In genomic region chr4:184896868-184897715, GRCh38 we compare ENCODE assay signal across 8 cellular contexts.
DNase-seq lines count a peak whose midpoint lies in the region; ATAC-seq and TF ChIP-seq lines count a peak whose summit lies in the region.

No MANE protein-coding gene starts in this region.

- no peak overlapping the region for H3K4me3 ChIP-seq in sigmoid colon

- intact Hi-C loops in sigmoid colon (cut with DNase I): no loop called here

- H3K27me3 Mint-ChIP-seq in WTC11 (ENCODE audit: low read depth): no peaks in the 10 kb centered on the region; the same call in 1 of the 2 replicates

- TF ChIP-seq CTCF in WTC11 (IDR thresholded peaks at IDR 0.05) (no peak), sigmoid colon (IDR thresholded peaks at IDR 0.05) (no peak)

- no peaks in the 10 kb centered on the region for H3K36me3 ChIP-seq in sigmoid colon

- H3K4me1 ChIP-seq in sigmoid colon: no peaks in the 10 kb centered on the region

- H3K27ac Mint-ChIP-seq in WTC11: no peak overlapping the region

- ATAC-seq in GM19025 (IDR thresholded peaks at IDR 0.05; ENCODE audit: low read depth, unreplicated experiment) (peak; percentile 78), HG02885 (IDR thresholded peaks at IDR 0.05; ENCODE audit: poor library complexity, unreplicated experiment) (peak; percentile 75), WTC11 (no peak)

- no peaks in the 10 kb centered on the region for H3K36me3 Mint-ChIP-seq in WTC11

- no peaks in the 10 kb centered on the region for H3K4me1 Mint-ChIP-seq in WTC11

- WGBS in sigmoid colon, 2 donors: 70 to 79% methylated on average over 19 of the region's 19 CpGs

- H3K9me3 Mint-ChIP-seq in WTC11: peaks cover 6% of the 10 kb centered on the region

- DNase-seq in WTC11 (ENCODE audit: low spot score) (no peak), sigmoid colon (no peak), KG1 (lab: John Stamatoyannopoulos, UW) (no peak), RKO (ENCODE audit: low spot score) (no peak), AG08395 (ENCODE audit: low spot score) (no peak), NK-92 (lab: John Stamatoyannopoulos, UW; ENCODE audit: unreplicated experiment) (no peak)

- TF ChIP-seq EP300 in sigmoid colon (IDR thresholded peaks at IDR 0.05): peak; percentile 14 to 74 (median 56)

- peak overlapping the region in 1 of 4 donors; percentile 3 for H3K27ac ChIP-seq in sigmoid colon

- CTCF ChIA-PET in WTC11 (lab: Charles Lee): interaction anchor here (0.5 to 1.6 kb wide), 4 partner anchors 108 to 359 kb away, joined by 3 to 7 read pairs (median 4); no protein-coding TSS in a partner anchor

- TF ChIP-seq POLR2A in sigmoid colon (IDR thresholded peaks at IDR 0.05): no peak

- H3K27me3 ChIP-seq in sigmoid colon: peaks cover 0 to 4% (median 0%) of the 10 kb centered on the region in 3 donors

- POLR2A ChIA-PET in WTC11 (lab: Charles Lee): no interaction called here

- no peak overlapping the region for H3K4me3 Mint-ChIP-seq in WTC11

- H3K9me3 ChIP-seq in sigmoid colon: no peaks in the 10 kb centered on the region

TF ChIP-seq in WTC11, 78 proteins besides CTCF, POLR2A, EP300 and RAD21:
- TF ChIP-seq GABPB1 (CRISPR knock-in tag; IDR thresholded peaks at IDR 0.05) (peak; percentile 98), TEAD1 (CRISPR knock-in tag; IDR thresholded peaks at IDR 0.05) (no peak)
